ENCODE assay signal across 19 cellular contexts in the genomic region with DNA sequence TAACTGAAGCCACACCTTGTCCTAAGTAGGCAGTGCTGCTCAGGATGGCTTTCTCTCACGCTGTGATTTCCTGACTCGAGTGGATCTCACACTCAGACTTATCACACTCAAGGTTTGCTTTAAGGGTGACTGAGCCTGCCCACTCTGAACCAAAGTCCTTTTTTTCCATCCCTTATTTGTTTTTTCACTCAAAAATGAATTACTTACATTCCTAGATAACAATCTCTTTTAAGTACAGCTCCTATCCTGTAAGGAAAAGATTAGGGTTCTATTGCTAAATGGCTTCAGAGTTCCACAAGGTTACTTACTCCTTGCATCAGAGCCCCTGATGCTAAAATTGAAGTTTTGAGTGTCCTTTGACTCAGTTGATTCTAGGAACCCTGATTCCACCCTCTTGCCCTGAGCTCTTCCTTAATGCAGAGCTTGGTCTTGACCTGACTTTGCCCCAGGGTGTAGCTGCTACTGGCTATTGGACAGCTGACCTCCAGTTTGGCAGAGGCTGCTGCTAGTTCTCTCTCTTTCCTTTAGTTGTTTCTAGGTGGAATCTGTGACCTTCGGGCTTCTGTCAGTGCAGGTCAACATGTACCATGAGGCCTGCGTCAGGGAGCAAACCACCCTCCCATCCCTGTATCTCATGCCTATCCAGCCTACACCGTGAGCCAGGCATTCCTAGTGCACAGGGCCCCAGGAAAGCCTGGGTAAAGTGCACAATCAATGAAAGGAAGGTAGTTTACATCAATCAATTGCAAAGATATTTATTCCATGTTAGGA.
DNase-seq lines count a peak whose midpoint lies in the region; TF ChIP-seq lines count a peak whose summit lies in the region.
"Had no signal": no experiment of that assay in that cellular context is flagged by ENCODE, and none has a peak within 500 bp of the region (broad histone marks: within the 10 kb centered on the region; RNA-seq: fewer than 3 reads in every experiment).

No MANE protein-coding gene starts in this region.

- intact Hi-C loops in activated CD4-positive, alpha-beta memory T cell treated with anti-CD3 and anti-CD28 coated beads for 36 hours (cut with micrococcal nuclease): no loop called here

- no peak overlapping the region for H3K9ac ChIP-seq in GM23248
- H3K9ac ChIP-seq in neural progenitor cell: no peak overlapping the region
- H3K9ac ChIP-seq in Karpas-422 (ENCODE audit: low read length): no peak overlapping the region
- H3K9ac ChIP-seq: KMS-11 had no signal

- H3K4me2 ChIP-seq in GM23248 (ENCODE audit: unreplicated experiment): peak overlapping the region; percentile 8
- no peak overlapping the region for H3K4me2 ChIP-seq in neural progenitor cell
- no peak overlapping the region for H3K4me2 ChIP-seq in Karpas-422 (ENCODE audit: low read depth, low read length, poor library complexity, severe bottlenecking)
- H3K4me2 ChIP-seq: KMS-11 had no signal

- in situ Hi-C loops in GM23248 (cut with MboI): no loop called here

- no peaks in the 10 kb centered on the region for H3F3A ChIP-seq in GM23248 (ENCODE audit: insufficient read depth)
- no peaks in the 10 kb centered on the region for H3F3A ChIP-seq in neural progenitor cell (ENCODE audit: low read depth)

- no peaks in the 10 kb centered on the region for H3K36me3 Mint-ChIP-seq in neural progenitor cell
- no peaks in the 10 kb centered on the region for H3K36me3 Mint-ChIP-seq in activated CD4-positive, alpha-beta memory T cell treated with anti-CD3 and anti-CD28 coated beads for 36 hours

- CTCF ChIA-PET in activated CD4-positive, alpha-beta memory T cell treated with anti-CD3 and anti-CD28 coated beads for 36 hours (lab: Charles Lee): no interaction called here

- no peak overlapping the region for H3K4me3 Mint-ChIP-seq in neural progenitor cell
- H3K4me3 Mint-ChIP-seq in activated CD4-positive, alpha-beta memory T cell treated with anti-CD3 and anti-CD28 coated beads for 36 hours: no peak overlapping the region
- H3K4me3 Mint-ChIP-seq: activated naive CD8-positive, alpha-beta T cell treated with anti-CD3 and anti-CD28 coated beads, Interleukin-2, amount 50 U/mL, for 24 hours; nephron progenitor cell; T-helper 1 cell treated with Interleukin-12 subunit alpha and Interleukin-12 subunit beta and Interleukin-4 antibody, amounts not matched to agents 30 μg/mL and 1 μg/mL, for 36 hours had no signal

- no peaks in the 10 kb centered on the region for H3K79me2 ChIP-seq in GM23248 (ENCODE audit: insufficient read depth)
- no peaks in the 10 kb centered on the region for H3K79me2 ChIP-seq in neural progenitor cell (ENCODE audit: low read depth)
- no peaks in the 10 kb centered on the region for H3K79me2 ChIP-seq in Karpas-422 (ENCODE audit: low read length)

- H3K27me3 ChIP-seq in GM23248 (replicated peaks; ENCODE audit: insufficient read depth) (no peaks in the 10 kb centered on the region), SJSA1 (replicated peaks) (no peaks in the 10 kb centered on the region), neural progenitor cell (no peaks in the 10 kb centered on the region), Karpas-422 (ENCODE audit: low read length) (no peaks in the 10 kb centered on the region)
- H3K27me3 ChIP-seq: Peyer's patch had no signal

- H3K4me3 ChIP-seq in GM23248: no peak overlapping the region
- H3K4me3 ChIP-seq in SJSA1: no peak overlapping the region
- H3K4me3 ChIP-seq in fibroblast of the aortic adventitia (ENCODE audit: low read depth, low read length): no peak overlapping the region
- no peak overlapping the region for H3K4me3 ChIP-seq in neural progenitor cell
- H3K4me3 ChIP-seq in Karpas-422 (ENCODE audit: low read length): no peak overlapping the region
- H3K4me3 ChIP-seq: left ventricle myocardium inferior, Peyer's patch had no signal

- H3K36me3 ChIP-seq in GM23248 (ENCODE audit: low read depth): no peaks in the 10 kb centered on the region
- no peaks in the 10 kb centered on the region for H3K36me3 ChIP-seq in SJSA1
- no peaks in the 10 kb centered on the region for H3K36me3 ChIP-seq in neural progenitor cell
- H3K36me3 ChIP-seq in Karpas-422 (ENCODE audit: insufficient read depth, low read length): no peaks in the 10 kb centered on the region
- H3K36me3 ChIP-seq: left ventricle myocardium inferior, Peyer's patch had no signal

- H3K27ac Mint-ChIP-seq in neural progenitor cell: peak overlapping the region; percentile 47
- H3K27ac Mint-ChIP-seq in activated CD4-positive, alpha-beta memory T cell treated with anti-CD3 and anti-CD28 coated beads for 36 hours: no peak overlapping the region
- H3K27ac Mint-ChIP-seq: activated naive CD8-positive, alpha-beta T cell treated with anti-CD3 and anti-CD28 coated beads, Interleukin-2, amount 50 U/mL, for 24 hours; nephron progenitor cell; T-helper 1 cell treated with Interleukin-12 subunit alpha and Interleukin-12 subunit beta and Interleukin-4 antibody, amounts not matched to agents 30 μg/mL and 1 μg/mL, for 36 hours had no signal

- H3K27ac ChIP-seq in GM23248 (no peak overlapping the region), SJSA1 (peak overlapping the region; percentile 48), neural progenitor cell (no peak overlapping the region), Karpas-422 (ENCODE audit: low read length) (no peak overlapping the region)
- H3K27ac ChIP-seq: KMS-11, left ventricle myocardium inferior had no signal

- H4K20me1 ChIP-seq in GM23248 (ENCODE audit: insufficient read depth) (no peaks in the 10 kb centered on the region), neural progenitor cell (ENCODE audit: low read depth) (no peaks in the 10 kb centered on the region), Karpas-422 (ENCODE audit: insufficient read depth, low read depth, low read length) (no peaks in the 10 kb centered on the region)

- POLR2A ChIA-PET in activated CD4-positive, alpha-beta memory T cell treated with anti-CD3 and anti-CD28 coated beads for 36 hours (lab: Charles Lee): no interaction called here

- 47 to 48% methylated on average over 5 of the region's 5 CpGs for WGBS in GM23248 (ENCODE audit: low coverage in 1 of 2, low lambda C conversion rate in 2 of 2, missing lambda C conversion rate in 2 of 2), 2 experiments

- TF ChIP-seq CTCF in fibroblast of the aortic adventitia (IDR thresholded peaks at IDR 0.05; ENCODE audit: insufficient read depth, low read length) (no peak), neural progenitor cell (IDR thresholded peaks at IDR 0.05) (no peak)

- no peaks in the 10 kb centered on the region for H3K9me3 ChIP-seq in GM23248 (ENCODE audit: low read depth)
- no peaks in the 10 kb centered on the region for H3K9me3 ChIP-seq in SJSA1 (replicated peaks)
- no peaks in the 10 kb centered on the region for H3K9me3 ChIP-seq in neural progenitor cell (ENCODE audit: low read depth)
- no peaks in the 10 kb centered on the region for H3K9me3 ChIP-seq in Karpas-422 (ENCODE audit: low read length)
- H3K9me3 ChIP-seq: left ventricle myocardium inferior, Peyer's patch had no signal

- H3K4me1 ChIP-seq in GM23248 (ENCODE audit: insufficient read depth) (peaks cover 14% of the 10 kb centered on the region), SJSA1 (replicated peaks) (peaks cover 52% of the 10 kb centered on the region), neural progenitor cell (no peaks in the 10 kb centered on the region), Karpas-422 (ENCODE audit: low read length) (no peaks in the 10 kb centered on the region)

- H3K9me2 ChIP-seq in GM23248 (ENCODE audit: insufficient read depth): no peaks in the 10 kb centered on the region
- H3K9me2 ChIP-seq in Karpas-422 (replicated peaks; ENCODE audit: insufficient read depth, low read length): no peaks in the 10 kb centered on the region

- H3K27me3 Mint-ChIP-seq in neural progenitor cell (ENCODE audit: insufficient read depth, low read depth): no peaks in the 10 kb centered on the region
- peaks cover 4% of the 10 kb centered on the region for H3K27me3 Mint-ChIP-seq in activated CD4-positive, alpha-beta memory T cell treated with anti-CD3 and anti-CD28 coated beads for 36 hours
- H3K27me3 Mint-ChIP-seq: activated naive CD8-positive, alpha-beta T cell treated with anti-CD3 and anti-CD28 coated beads, Interleukin-2, amount 50 U/mL, for 24 hours had no signal

- DNase-seq in GM23248 (no peak), SJSA1 (ENCODE audit: low read depth in 1 of 2, low spot score in 2 of 2) (peak in 1 of 2 experiments; percentile 44), fibroblast of the aortic adventitia (ENCODE audit: low read depth) (peak; percentile 47), neural progenitor cell (ENCODE audit: low spot score) (no peak), Karpas-422 (no peak)
- DNase-seq in stimulated activated CD4-positive, alpha-beta T cell treated with anti-CD3 and anti-CD28 coated beads, Interleukin-4, amount 100 ng/mL, for 24 hours: no peak
- no peak for DNase-seq in activated CD4-positive, alpha-beta memory T cell treated with anti-CD3 and anti-CD28 coated beads for 36 hours
- no peak for DNase-seq in activated effector memory CD4-positive, alpha-beta T cell treated with anti-CD3 and anti-CD28 coated beads, Interleukin-2, amount 50 U/mL, for 16 hours
- DNase-seq: activated CD4-positive, alpha-beta T cell treated with anti-CD3 and anti-CD28 coated beads for 1 hour; activated naive CD8-positive, alpha-beta T cell treated with anti-CD3 and anti-CD28 coated beads, Interleukin-2, amount 50 U/mL, for 24 hours; hippocampal formation; left ventricle myocardium inferior; NCI-H1436 treated with DMSO at 0.1 percent for 48 hours; NCI-H510A treated with DMSO at 0.1 percent for 48 hours; nephron progenitor cell; stimulated activated naive CD4-positive, alpha-beta T cell had no signal

- H3K4me1 Mint-ChIP-seq in neural progenitor cell: no peaks in the 10 kb centered on the region
- no peaks in the 10 kb centered on the region for H3K4me1 Mint-ChIP-seq in activated CD4-positive, alpha-beta memory T cell treated with anti-CD3 and anti-CD28 coated beads for 36 hours (ENCODE audit: low read depth)
- H3K4me1 Mint-ChIP-seq: activated naive CD8-positive, alpha-beta T cell treated with anti-CD3 and anti-CD28 coated beads, Interleukin-2, amount 50 U/mL, for 24 hours; nephron progenitor cell had no signal

- no peaks in the 10 kb centered on the region for H3K9me3 Mint-ChIP-seq in neural progenitor cell
- H3K9me3 Mint-ChIP-seq in activated CD4-positive, alpha-beta memory T cell treated with anti-CD3 and anti-CD28 coated beads for 36 hours: no peaks in the 10 kb centered on the region
- H3K9me3 Mint-ChIP-seq: activated naive CD8-positive, alpha-beta T cell treated with anti-CD3 and anti-CD28 coated beads, Interleukin-2, amount 50 U/mL, for 24 hours; T-helper 1 cell treated with Interleukin-12 subunit alpha and Interleukin-12 subunit beta and Interleukin-4 antibody, amounts not matched to agents 30 μg/mL and 1 μg/mL, for 36 hours had no signal

- H2AFZ ChIP-seq in GM23248 (no peak overlapping the region), neural progenitor cell (replicated peaks) (no peak overlapping the region), Karpas-422 (ENCODE audit: low read length) (no peak overlapping the region)
